ENCODE assay signal across 8 cellular contexts in genomic region chr3:58010562-58010961, GRCh38. TPM values are rescaled to one million over a fixed set of nuclear protein-coding genes. Genes with fewer than 3 reads are reported as not detected.
DNase-seq lines count a peak whose midpoint lies in the region; ATAC-seq and TF ChIP-seq lines count a peak whose summit lies in the region.

No MANE protein-coding gene starts in this region.

- peak overlapping the region; percentile 6 for H3K27ac ChIP-seq in right cardiac atrium (ENCODE audit: low read length)
- H3K27ac ChIP-seq in mucosa of rectum (ENCODE audit: low read depth in 2 of 2, low read length in 2 of 2): peak overlapping the region; percentile 70 to 91
- H3K27ac ChIP-seq in aorta (ENCODE audit: low read depth in 1 of 2, low read length in 2 of 2): peak overlapping the region; percentile 14 to 52

- H3K36me3 ChIP-seq in mucosa of rectum (ENCODE audit: control insufficient read depth in 2 of 2, insufficient read depth in 2 of 2, low read length in 2 of 2) (peaks cover 0 to 4% of the 10 kb centered on the region in 2 donors), aorta (ENCODE audit: control insufficient read depth in 1 of 2, insufficient read depth in 2 of 2, low read length in 1 of 2) (no peaks in the 10 kb centered on the region)

- peak overlapping the region; percentile 41 to 60 for H3K9ac ChIP-seq in mucosa of rectum (ENCODE audit: low read depth in 1 of 2, low read length in 2 of 2)

- DNase-seq in right cardiac atrium (no peak), cardiac septum (ENCODE audit: low spot score) (no peak), choroid plexus epithelial cell (ENCODE audit: low read depth) (no peak), aorta (no peak), NCI-H748 (lab: John Stamatoyannopoulos, UW; ENCODE audit: unreplicated experiment) (no peak), LoVo (ENCODE audit: low spot score) (no peak)

- H3K27me3 ChIP-seq in right cardiac atrium (ENCODE audit: control insufficient read depth, insufficient read depth): no peaks in the 10 kb centered on the region
- H3K27me3 ChIP-seq in mucosa of rectum (ENCODE audit: control insufficient read depth in 2 of 2, insufficient read depth in 2 of 2, low read length in 2 of 2): no peaks in the 10 kb centered on the region
- H3K27me3 ChIP-seq in aorta (ENCODE audit: control insufficient read depth in 1 of 2, insufficient read depth in 2 of 2, low read length in 1 of 2): no peaks in the 10 kb centered on the region

- intact Hi-C loops in right cardiac atrium (cut with DNase I) (loop anchor here in 1 of 4 donors (10.0 kb wide), 1 partner anchor 104 kb away; no protein-coding TSS in a partner anchor), cardiac septum (cut with DNase I) (loop anchor here (5.0 kb wide), 2 partner anchors 42 to 72 kb away; no protein-coding TSS in a partner anchor), aorta (cut with DNase I) (loop anchor here (5.0 to 10.0 kb wide), 4 partner anchors 37 to 127 kb away; no protein-coding TSS in a partner anchor)

- no peak for ATAC-seq in right cardiac atrium
- no peak for ATAC-seq in aorta (ENCODE audit: low FRiP score)
- ATAC-seq in HG03439 (IDR thresholded peaks at IDR 0.05; ENCODE audit: unreplicated experiment): no peak

- no peak for TF ChIP-seq CTCF in choroid plexus epithelial cell (conservative IDR thresholded peaks at IDR 0.05; ENCODE audit: low read depth, low read length)

- no peaks in the 10 kb centered on the region for H3K9me3 ChIP-seq in right cardiac atrium (ENCODE audit: control insufficient read depth, low read length)
- no peaks in the 10 kb centered on the region for H3K9me3 ChIP-seq in mucosa of rectum (ENCODE audit: control insufficient read depth in 2 of 2, low read length in 2 of 2)
- no peaks in the 10 kb centered on the region for H3K9me3 ChIP-seq in aorta (ENCODE audit: control insufficient read depth, low read length)

- peak overlapping the region; percentile 1 for H3K4me3 ChIP-seq in right cardiac atrium (ENCODE audit: low read length)
- peak overlapping the region; percentile 97 for H3K4me3 ChIP-seq in choroid plexus epithelial cell (ENCODE audit: low read depth, low read length)
- peak overlapping the region; percentile 78 to 100 for H3K4me3 ChIP-seq in mucosa of rectum (ENCODE audit: low read length in 2 of 2)
- peak overlapping the region in 1 of 2 donors; percentile 79 for H3K4me3 ChIP-seq in aorta (ENCODE audit: low read length in 2 of 2)

- WGBS in right cardiac atrium: 80% methylated on average over 5 of the region's 5 CpGs
- WGBS in aorta, 2 donors: 40 to 44% methylated on average over 5 of the region's 5 CpGs

- H3K4me1 ChIP-seq in right cardiac atrium (ENCODE audit: control insufficient read depth, insufficient read depth, low read length): peaks cover 9% of the 10 kb centered on the region
- H3K4me1 ChIP-seq in mucosa of rectum (ENCODE audit: control insufficient read depth in 2 of 2, insufficient read depth in 2 of 2, low read length in 2 of 2): peaks cover 29 to 58% of the 10 kb centered on the region in 2 donors
- peaks cover 0 to 1% of the 10 kb centered on the region in 2 donors for H3K4me1 ChIP-seq in aorta (ENCODE audit: control insufficient read depth in 1 of 2, insufficient read depth in 2 of 2, low read length in 2 of 2)

RNA-seq across cellular contexts. Expression of gene FLNB, which starts 2.3 kb away (rescaled TPM):
- total RNA-seq in right cardiac atrium (10 to 100 TPM; 22.9 to 44.9 (median 29.0) TPM), cardiac septum (58.1 TPM), aorta (100 to 1,000 TPM; 157 to 254 TPM)
- polyA plus RNA-seq in right cardiac atrium (36.9 TPM), aorta (10 to 100 TPM; 33.3 to 92.6 TPM)

Comparison
In these comparisons a context has a peak if more than half of its experiments do, and no peak if none do; other contexts are left out.
1. H3K27ac ChIP-seq: peak in every context shown above with its lines; median percentile 80 in mucosa of rectum; 33 in aorta; 6 in right cardiac atrium.